Comparison of ENCODE assay signal across 10 cellular contexts in the genomic region with DNA sequence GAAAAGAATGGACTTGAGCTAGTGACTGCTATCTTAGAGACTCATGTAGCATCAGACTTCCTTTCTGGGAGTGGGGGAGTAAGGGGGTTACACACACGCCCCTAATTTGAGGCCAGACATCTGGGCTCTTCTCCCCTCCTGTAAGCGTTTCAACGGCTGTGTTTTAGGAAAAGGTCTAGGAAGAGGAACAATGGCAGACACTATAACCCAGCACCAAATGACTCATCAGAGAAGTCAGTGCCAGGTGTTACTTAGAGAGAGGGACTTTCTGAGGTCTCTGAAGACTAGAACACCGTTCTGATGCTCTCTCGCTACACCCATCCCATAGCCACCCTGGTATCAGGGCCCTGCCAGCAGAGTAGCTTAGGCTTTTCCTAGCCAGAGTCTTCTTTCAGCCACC.
DNase-seq lines count a peak whose midpoint lies in the region; ATAC-seq and TF ChIP-seq lines count a peak whose summit lies in the region.
"Had no signal": no experiment of that assay in that cellular context is flagged by ENCODE, and none has a peak within 500 bp of the region (broad histone marks: within the 10 kb centered on the region; RNA-seq: fewer than 3 reads in every experiment).

No MANE protein-coding gene starts in this region.

- peaks cover 68% of the 10 kb centered on the region for H3K4me1 Mint-ChIP-seq in chondrocyte (ENCODE audit: low read depth)

- ATAC-seq in GM18502 (IDR thresholded peaks at IDR 0.05; ENCODE audit: poor library complexity, unreplicated experiment): peak; percentile 98
- ATAC-seq in GM21515 (IDR thresholded peaks at IDR 0.05; ENCODE audit: unreplicated experiment): peak; percentile 92
- ATAC-seq in HG03342 (IDR thresholded peaks at IDR 0.05; ENCODE audit: unreplicated experiment): peak; percentile 99
- ATAC-seq: Right ventricle myocardium inferior had no signal

- no peak for TF ChIP-seq CTCF in chondrocyte (IDR thresholded peaks at IDR 0.05)

- no peak overlapping the region for H3K4me3 Mint-ChIP-seq in chondrocyte (ENCODE audit: unreplicated experiment)
- H3K4me3 Mint-ChIP-seq: activated T-helper 1 cell treated with anti-CD3 and anti-CD28 coated beads, Interleukin-12 subunit alpha, Interleukin-12 subunit beta, Interleukin-2, Interleukin-4 antibody, amounts not matched to agents 30 ng/mL and 10 ng/mL and 1 ng/mL, durations not matched to agents 14 hours and 24 hours and 36 hours had no signal

- intact Hi-C loops in posterior cingulate gyrus (cut with DNase I): no loop called here

- peaks cover 12% of the 10 kb centered on the region for H3K36me3 Mint-ChIP-seq in chondrocyte (ENCODE audit: low read depth)

- no peaks in the 10 kb centered on the region for H3K27me3 Mint-ChIP-seq in chondrocyte (ENCODE audit: low read depth)

- DNase-seq in chondrocyte (ENCODE audit: low spot score) (no peak), NK-92 (lab: John Stamatoyannopoulos, UW; ENCODE audit: unreplicated experiment) (no peak), posterior cingulate gyrus (no peak), T-helper 9 cell (no peak), hypothalamus (lab: John Stamatoyannopoulos, UW) (no peak)

- H3K27ac Mint-ChIP-seq in chondrocyte (ENCODE audit: unreplicated experiment): peak overlapping the region; percentile 8
- H3K27ac Mint-ChIP-seq: activated T-helper 1 cell treated with anti-CD3 and anti-CD28 coated beads, Interleukin-12 subunit alpha, Interleukin-12 subunit beta, Interleukin-2, Interleukin-4 antibody, amounts not matched to agents 30 ng/mL and 10 ng/mL and 1 ng/mL, durations not matched to agents 14 hours and 24 hours and 36 hours had no signal

- no peaks in the 10 kb centered on the region for H3K9me3 Mint-ChIP-seq in chondrocyte (ENCODE audit: low read depth)
- H3K9me3 Mint-ChIP-seq: activated T-helper 1 cell treated with anti-CD3 and anti-CD28 coated beads, Interleukin-12 subunit alpha, Interleukin-12 subunit beta, Interleukin-2, Interleukin-4 antibody, amounts not matched to agents 30 ng/mL and 10 ng/mL and 1 ng/mL, durations not matched to agents 14 hours and 24 hours and 36 hours had no signal
